1 cellular context compared by ENCODE assay signal in genomic region chr4:88275949-88276515, GRCh38.
TF ChIP-seq lines count a peak whose summit lies in the region.

No MANE protein-coding gene starts in this region.

TF ChIP-seq in HepG2, 621 proteins besides CTCF, POLR2A, EP300 and RAD21:
- no peak for TF ChIP-seq ZBTB7A (CRISPR knock-in tag; IDR thresholded peaks at IDR 0.05)
- no peak for TF ChIP-seq ZNF777 (CRISPR knock-in tag; IDR thresholded peaks at IDR 0.05)
